Comparison of ENCODE assay signal across 2 cellular contexts in genomic region chr10:58898854-58899573, GRCh38.
A peak's percentile ranks its signal among the peaks of the same experiment; 100 is the strongest.
TF ChIP-seq lines count a peak whose summit lies in the region.

No MANE protein-coding gene starts in this region.

TF ChIP-seq in GM23338, 12 proteins besides CTCF, POLR2A, EP300 and RAD21 (continued from another document):
- TF ChIP-seq, protein P1, sequence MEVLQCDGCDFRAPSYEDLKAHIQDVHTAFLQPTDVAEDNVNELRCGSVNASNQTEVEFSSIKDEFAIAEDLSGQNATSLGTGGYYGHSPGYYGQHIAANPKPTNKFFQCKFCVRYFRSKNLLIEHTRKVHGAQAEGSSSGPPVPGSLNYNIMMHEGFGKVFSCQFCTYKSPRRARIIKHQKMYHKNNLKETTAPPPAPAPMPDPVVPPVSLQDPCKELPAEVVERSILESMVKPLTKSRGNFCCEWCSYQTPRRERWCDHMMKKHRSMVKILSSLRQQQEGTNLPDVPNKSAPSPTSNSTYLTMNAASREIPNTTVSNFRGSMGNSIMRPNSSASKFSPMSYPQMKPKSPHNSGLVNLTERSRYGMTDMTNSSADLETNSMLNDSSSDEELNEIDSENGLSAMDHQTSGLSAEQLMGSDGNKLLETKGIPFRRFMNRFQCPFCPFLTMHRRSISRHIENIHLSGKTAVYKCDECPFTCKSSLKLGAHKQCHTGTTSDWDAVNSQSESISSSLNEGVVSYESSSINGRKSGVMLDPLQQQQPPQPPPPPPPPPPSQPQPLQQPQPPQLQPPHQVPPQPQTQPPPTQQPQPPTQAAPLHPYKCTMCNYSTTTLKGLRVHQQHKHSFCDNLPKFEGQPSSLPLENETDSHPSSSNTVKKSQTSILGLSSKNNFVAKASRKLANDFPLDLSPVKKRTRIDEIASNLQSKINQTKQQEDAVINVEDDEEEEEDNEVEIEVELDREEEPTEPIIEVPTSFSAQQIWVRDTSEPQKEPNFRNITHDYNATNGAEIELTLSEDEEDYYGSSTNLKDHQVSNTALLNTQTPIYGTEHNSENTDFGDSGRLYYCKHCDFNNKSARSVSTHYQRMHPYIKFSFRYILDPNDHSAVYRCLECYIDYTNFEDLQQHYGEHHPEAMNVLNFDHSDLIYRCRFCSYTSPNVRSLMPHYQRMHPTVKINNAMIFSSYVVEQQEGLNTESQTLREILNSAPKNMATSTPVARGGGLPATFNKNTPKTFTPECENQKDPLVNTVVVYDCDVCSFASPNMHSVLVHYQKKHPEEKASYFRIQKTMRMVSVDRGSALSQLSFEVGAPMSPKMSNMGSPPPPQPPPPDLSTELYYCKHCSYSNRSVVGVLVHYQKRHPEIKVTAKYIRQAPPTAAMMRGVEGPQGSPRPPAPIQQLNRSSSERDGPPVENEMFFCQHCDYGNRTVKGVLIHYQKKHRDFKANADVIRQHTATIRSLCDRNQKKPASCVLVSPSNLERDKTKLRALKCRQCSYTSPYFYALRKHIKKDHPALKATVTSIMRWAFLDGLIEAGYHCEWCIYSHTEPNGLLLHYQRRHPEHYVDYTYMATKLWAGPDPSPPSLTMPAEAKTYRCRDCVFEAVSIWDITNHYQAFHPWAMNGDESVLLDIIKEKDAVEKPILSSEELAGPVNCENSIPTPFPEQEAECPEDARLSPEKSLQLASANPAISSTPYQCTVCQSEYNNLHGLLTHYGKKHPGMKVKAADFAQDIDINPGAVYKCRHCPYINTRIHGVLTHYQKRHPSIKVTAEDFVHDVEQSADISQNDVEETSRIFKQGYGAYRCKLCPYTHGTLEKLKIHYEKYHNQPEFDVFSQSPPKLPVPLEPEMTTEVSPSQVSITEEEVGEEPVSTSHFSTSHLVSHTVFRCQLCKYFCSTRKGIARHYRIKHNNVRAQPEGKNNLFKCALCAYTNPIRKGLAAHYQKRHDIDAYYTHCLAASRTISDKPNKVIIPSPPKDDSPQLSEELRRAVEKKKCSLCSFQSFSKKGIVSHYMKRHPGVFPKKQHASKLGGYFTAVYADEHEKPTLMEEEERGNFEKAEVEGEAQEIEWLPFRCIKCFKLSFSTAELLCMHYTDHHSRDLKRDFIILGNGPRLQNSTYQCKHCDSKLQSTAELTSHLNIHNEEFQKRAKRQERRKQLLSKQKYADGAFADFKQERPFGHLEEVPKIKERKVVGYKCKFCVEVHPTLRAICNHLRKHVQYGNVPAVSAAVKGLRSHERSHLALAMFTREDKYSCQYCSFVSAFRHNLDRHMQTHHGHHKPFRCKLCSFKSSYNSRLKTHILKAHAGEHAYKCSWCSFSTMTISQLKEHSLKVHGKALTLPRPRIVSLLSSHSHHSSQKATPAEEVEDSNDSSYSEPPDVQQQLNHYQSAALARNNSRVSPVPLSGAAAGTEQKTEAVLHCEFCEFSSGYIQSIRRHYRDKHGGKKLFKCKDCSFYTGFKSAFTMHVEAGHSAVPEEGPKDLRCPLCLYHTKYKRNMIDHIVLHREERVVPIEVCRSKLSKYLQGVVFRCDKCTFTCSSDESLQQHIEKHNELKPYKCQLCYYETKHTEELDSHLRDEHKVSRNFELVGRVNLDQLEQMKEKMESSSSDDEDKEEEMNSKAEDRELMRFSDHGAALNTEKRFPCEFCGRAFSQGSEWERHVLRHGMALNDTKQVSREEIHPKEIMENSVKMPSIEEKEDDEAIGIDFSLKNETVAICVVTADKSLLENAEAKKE (CRISPR knock-in tag; IDR thresholded peaks at IDR 0.05): no peak
- TF ChIP-seq POLR2AphosphoS5 (IDR thresholded peaks at IDR 0.05; ENCODE audit: low read depth) (no peak), ETS1 (IDR thresholded peaks at IDR 0.05) (no peak), JUNB (IDR thresholded peaks at IDR 0.05; ENCODE audit: unreplicated experiment) (no peak), ZNF114 (CRISPR knock-in tag; IDR thresholded peaks at IDR 0.05) (no peak), EZH2phosphoT487 (IDR thresholded peaks at IDR 0.05; ENCODE audit: unreplicated experiment) (no peak), EZH2 (IDR thresholded peaks at IDR 0.05; ENCODE audit: low read depth, unreplicated experiment) (no peak)

TF ChIP-seq in K562, 482 proteins besides CTCF, POLR2A, EP300 and RAD21 (continued from another document):
- no peak for TF ChIP-seq E4F1 (CRISPR knock-in tag; IDR thresholded peaks at IDR 0.05; ENCODE audit: borderline replicate concordance)
- no peak for TF ChIP-seq TBP (optimal IDR thresholded peaks at IDR 0.05; ENCODE audit: low read depth, low read length)
- no peak for TF ChIP-seq RB1 (IDR thresholded peaks at IDR 0.05; ENCODE audit: low read depth)
- 0 out of 2 replicates have a peak, but pooled peaks have one; percentile 20 for TF ChIP-seq RFX1 (IDR thresholded peaks at IDR 0.05)
- TF ChIP-seq, protein P2, sequence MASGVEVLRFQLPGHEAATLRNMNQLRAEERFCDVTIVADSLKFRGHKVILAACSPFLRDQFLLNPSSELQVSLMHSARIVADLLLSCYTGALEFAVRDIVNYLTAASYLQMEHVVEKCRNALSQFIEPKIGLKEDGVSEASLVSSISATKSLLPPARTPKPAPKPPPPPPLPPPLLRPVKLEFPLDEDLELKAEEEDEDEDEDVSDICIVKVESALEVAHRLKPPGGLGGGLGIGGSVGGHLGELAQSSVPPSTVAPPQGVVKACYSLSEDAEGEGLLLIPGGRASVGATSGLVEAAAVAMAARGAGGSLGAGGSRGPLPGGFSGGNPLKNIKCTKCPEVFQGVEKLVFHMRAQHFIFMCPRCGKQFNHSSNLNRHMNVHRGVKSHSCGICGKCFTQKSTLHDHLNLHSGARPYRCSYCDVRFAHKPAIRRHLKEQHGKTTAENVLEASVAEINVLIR (CRISPR knock-in tag; IDR thresholded peaks at IDR 0.05): no peak
- TF ChIP-seq BCL6 (CRISPR knock-in tag; IDR thresholded peaks at IDR 0.05): no peak
